8 cellular contexts compared by ENCODE assay signal in genomic region chr2:168247341-168248305, GRCh38. TPM values are rescaled to one million over a fixed set of nuclear protein-coding genes. Genes with fewer than 3 reads are reported as not detected.
DNase-seq lines count a peak whose midpoint lies in the region; FAIRE-seq lines count a peak whose summit lies in the region.

STK39 (minus strand) TSS chr2:168247595; CDS start chr2:168247435, 160 bp downstream.

- H3K9me3 Mint-ChIP-seq in activated naive CD4-positive, alpha-beta T cell treated with anti-CD3 and anti-CD28 coated beads for 36 hours = no peaks in the 10 kb centered on the region

- H3K9me2 ChIP-seq in GM23248 (ENCODE audit: insufficient read depth) = no peaks in the 10 kb centered on the region
- H3K9me2 ChIP-seq in Karpas-422 (replicated peaks; ENCODE audit: insufficient read depth, low read length) = no peaks in the 10 kb centered on the region

- H3K9ac ChIP-seq in GM23248 (peak within 1 kb of the TSS; percentile 80), Karpas-422 (ENCODE audit: low read length) (peak within 1 kb of the TSS; percentile 91), subcutaneous abdominal adipose tissue (ENCODE audit: low read length in 5 of 5) (peak within 1 kb of the TSS; percentile 8 to 73 (median 60))

- DNase-seq in Daoy (ENCODE audit: low read depth) = peak; percentile 91
- peak; percentile 89 for DNase-seq in GM23248
- DNase-seq in Karpas-422 = peak; percentile 90
- peak; percentile 73 to 77 for DNase-seq in SJSA1 (ENCODE audit: low read depth in 1 of 2, low spot score in 2 of 2)
- DNase-seq in activated naive CD4-positive, alpha-beta T cell treated with anti-CD3 and anti-CD28 coated beads for 36 hours = peak; percentile 73
- DNase-seq in frontal cortex (ENCODE audit: low spot score in 2 of 2) = peak; percentile 75 to 80

- no peak for FAIRE-seq in frontal cortex (lab: Jason Lieb, UNC)

- peak within 1 kb of the TSS; percentile 88 for H3K4me3 Mint-ChIP-seq in activated naive CD4-positive, alpha-beta T cell treated with anti-CD3 and anti-CD28 coated beads for 36 hours

- 1% methylated on average over 21 to 84 of the region's 91 CpGs for WGBS in GM23248 (ENCODE audit: low coverage in 1 of 2, low lambda C conversion rate in 2 of 2, missing lambda C conversion rate in 2 of 2), 2 experiments

- H3K4me3 ChIP-seq in GM23248 (peak within 1 kb of the TSS; percentile 87), Karpas-422 (ENCODE audit: low read length) (peak within 1 kb of the TSS; percentile 88), SJSA1 (peak within 1 kb of the TSS; percentile 75), neuron (ENCODE audit: low read length) (peak within 1 kb of the TSS; percentile 87), subcutaneous abdominal adipose tissue (ENCODE audit: low read depth in 1 of 5, low read length in 5 of 5) (peak within 1 kb of the TSS; percentile 58 to 76 (median 75))

- no peaks in the 10 kb centered on the region for H3K27me3 ChIP-seq in GM23248 (replicated peaks; ENCODE audit: insufficient read depth)
- no peaks in the 10 kb centered on the region for H3K27me3 ChIP-seq in Karpas-422 (ENCODE audit: low read length)
- no peaks in the 10 kb centered on the region for H3K27me3 ChIP-seq in SJSA1 (replicated peaks)
- no peaks in the 10 kb centered on the region for H3K27me3 ChIP-seq in neuron (ENCODE audit: insufficient read depth, low read length)
- no peaks in the 10 kb centered on the region for H3K27me3 ChIP-seq in subcutaneous abdominal adipose tissue (ENCODE audit: control insufficient read depth in 5 of 5, insufficient read depth in 4 of 5, low read length in 5 of 5)

- H3K4me1 Mint-ChIP-seq in activated naive CD4-positive, alpha-beta T cell treated with anti-CD3 and anti-CD28 coated beads for 36 hours (ENCODE audit: low read depth) = peaks cover 35% of the 10 kb centered on the region

- in situ Hi-C loops in GM23248 (cut with MboI) = no loop called here

- H3K36me3 Mint-ChIP-seq in activated naive CD4-positive, alpha-beta T cell treated with anti-CD3 and anti-CD28 coated beads for 36 hours (ENCODE audit: low read depth) = peaks cover 4% of the 10 kb centered on the region

- H4K20me1 ChIP-seq in GM23248 (ENCODE audit: insufficient read depth) = no peaks in the 10 kb centered on the region
- no peaks in the 10 kb centered on the region; the same call in 1 of the 2 replicates for H4K20me1 ChIP-seq in Karpas-422 (ENCODE audit: insufficient read depth, low read depth, low read length)

- no peaks in the 10 kb centered on the region for H3K36me3 ChIP-seq in GM23248 (ENCODE audit: low read depth)
- H3K36me3 ChIP-seq in Karpas-422 (ENCODE audit: insufficient read depth, low read length) = no peaks in the 10 kb centered on the region
- no peaks in the 10 kb centered on the region for H3K36me3 ChIP-seq in SJSA1
- H3K36me3 ChIP-seq in neuron (ENCODE audit: insufficient read depth, low read length) = peaks cover 4% of the 10 kb centered on the region
- H3K36me3 ChIP-seq in subcutaneous abdominal adipose tissue (ENCODE audit: control insufficient read depth in 5 of 5, insufficient read depth in 5 of 5, low read length in 5 of 5) = no peaks in the 10 kb centered on the region

- H3K27ac ChIP-seq in GM23248 (peak within 1 kb of the TSS; percentile 57), Karpas-422 (ENCODE audit: low read length) (peak within 1 kb of the TSS; percentile 60), SJSA1 (peak within 1 kb of the TSS; percentile 61), subcutaneous abdominal adipose tissue (ENCODE audit: low read depth, low read length) (peak within 1 kb of the TSS; percentile 62)

- H3K4me1 ChIP-seq in GM23248 (ENCODE audit: insufficient read depth) = peaks cover 14% of the 10 kb centered on the region
- H3K4me1 ChIP-seq in Karpas-422 (ENCODE audit: low read length) = peaks cover 33% of the 10 kb centered on the region
- H3K4me1 ChIP-seq in SJSA1 (replicated peaks) = peaks cover 31% of the 10 kb centered on the region
- peaks cover 32% of the 10 kb centered on the region for H3K4me1 ChIP-seq in neuron (ENCODE audit: insufficient read depth, low read length)
- H3K4me1 ChIP-seq in subcutaneous abdominal adipose tissue (ENCODE audit: control insufficient read depth in 5 of 5, insufficient read depth in 5 of 5, low read length in 5 of 5) = peaks cover 0 to 25% (median 15%) of the 10 kb centered on the region in 5 donors

- H3K79me2 ChIP-seq in GM23248 (ENCODE audit: insufficient read depth) (peaks cover 37% of the 10 kb centered on the region), Karpas-422 (ENCODE audit: low read length) (peaks cover 40% of the 10 kb centered on the region)

- intact Hi-C loops in activated naive CD4-positive, alpha-beta T cell treated with anti-CD3 and anti-CD28 coated beads for 36 hours (cut with micrococcal nuclease) = loop anchor here (1.0 to 10.0 kb wide), 3 partner anchors 86 to 645 kb away; partner anchors contain the start of genes CERS6 and SPC25

- H2AFZ ChIP-seq in GM23248 = peak within 1 kb of the TSS; percentile 94
- peak within 1 kb of the TSS; percentile 97 for H2AFZ ChIP-seq in Karpas-422 (ENCODE audit: low read length)
- H2AFZ ChIP-seq in neuron (ENCODE audit: low read depth, low read length) = peak within 1 kb of the TSS; percentile 90

- H3K9me3 ChIP-seq in GM23248 (ENCODE audit: low read depth) = no peaks in the 10 kb centered on the region
- no peaks in the 10 kb centered on the region for H3K9me3 ChIP-seq in Karpas-422 (ENCODE audit: low read length)
- H3K9me3 ChIP-seq in SJSA1 (replicated peaks) = no peaks in the 10 kb centered on the region
- no peaks in the 10 kb centered on the region for H3K9me3 ChIP-seq in neuron (ENCODE audit: low read length)
- no peaks in the 10 kb centered on the region for H3K9me3 ChIP-seq in subcutaneous abdominal adipose tissue (ENCODE audit: control insufficient read depth in 5 of 5, low read length in 5 of 5)

- H3K4me2 ChIP-seq in GM23248 (ENCODE audit: unreplicated experiment) = peak within 1 kb of the TSS; percentile 95
- H3K4me2 ChIP-seq in Karpas-422 (ENCODE audit: low read depth, low read length, poor library complexity, severe bottlenecking) = peak within 1 kb of the TSS; percentile 97

- H3F3A ChIP-seq in GM23248 (ENCODE audit: insufficient read depth) = peaks cover 13% of the 10 kb centered on the region; the same call in 1 of the 2 replicates

- H3K27ac Mint-ChIP-seq in activated naive CD4-positive, alpha-beta T cell treated with anti-CD3 and anti-CD28 coated beads for 36 hours = peak within 1 kb of the TSS; percentile 88

- CTCF ChIA-PET in activated naive CD4-positive, alpha-beta T cell treated with anti-CD3 and anti-CD28 coated beads for 36 hours (lab: Charles Lee) = interaction anchor here (0.5 kb wide), 1 partner anchor 241 kb away, joined by 3 read pairs; no protein-coding TSS in a partner anchor

- peaks cover 3% of the 10 kb centered on the region for H3K27me3 Mint-ChIP-seq in activated naive CD4-positive, alpha-beta T cell treated with anti-CD3 and anti-CD28 coated beads for 36 hours (ENCODE audit: low read depth)

RNA-seq across cellular contexts. Expression of gene STK39, which starts in this region (rescaled TPM):
- total RNA-seq in Daoy (2014; rRNA removed; shearing (Covaris generic)) = 22.5 and 27.3 TPM in 2 replicates
- total RNA-seq in GM23248 (2014; rRNA removed; shearing (Covaris generic)) = 10.5 and 14.6 TPM in 2 replicates
- polyA plus RNA-seq in GM23248 (2016; fragmentation: Nextera tagmentation; extraction: Ambion mirVana) = 2.5 and 3.2 TPM in 2 replicates
- total RNA-seq in Karpas-422 (2014; rRNA removed; shearing (Covaris generic); ENCODE audit: low replicate concordance) = 30.2 and 56.9 TPM in 2 replicates
- total RNA-seq in SJSA1 (2014; rRNA removed; shearing (Covaris generic)) = 16.9 and 18.3 TPM in 2 replicates
- total RNA-seq in activated naive CD4-positive, alpha-beta T cell treated with anti-CD3 and anti-CD28 coated beads for 36 hours = 10 to 100 TPM; 43.1 TPM
- 46.1 TPM for total RNA-seq in frontal cortex

Comparison
In these comparisons a context has a peak if more than half of its experiments do, and no peak if none do; other contexts are left out.
1. Peak in every context shown above with its lines: DNase-seq, H3K4me3 ChIP-seq and H3K27ac ChIP-seq.